In genomic region chr3:161700998-161701397, GRCh38 we compare ENCODE assay signal across 11 cellular contexts.
DNase-seq lines count a peak whose midpoint lies in the region; ATAC-seq, FAIRE-seq and TF ChIP-seq lines count a peak whose summit lies in the region.
"Had no signal": no experiment of that assay in that cellular context is flagged by ENCODE, and none has a peak within 500 bp of the region (broad histone marks: within the 10 kb centered on the region; RNA-seq: fewer than 3 reads in every experiment).

No MANE protein-coding gene starts in this region.

- no peaks in the 10 kb centered on the region for H3K36me3 ChIP-seq in NT2/D1 (ENCODE audit: insufficient read depth, insufficient read length, low read length)
- H3K36me3 ChIP-seq in osteoblast (ENCODE audit: insufficient read depth, low read length), result no peaks in the 10 kb centered on the region

- H3K9me3 ChIP-seq in NT2/D1 (ENCODE audit: insufficient read depth, low read length), result no peaks in the 10 kb centered on the region
- peaks cover 2% of the 10 kb centered on the region for H3K9me3 ChIP-seq in osteoblast (ENCODE audit: low read depth, low read length)

- FAIRE-seq in D721Med (lab: Jason Lieb, UNC), result no peak
- FAIRE-seq: GM12891 had no signal

- DNase-seq in D721Med (ENCODE audit: insufficient read length, low spot score) (no peak), NT2/D1 (ENCODE audit: low read depth, low spot score) (peak; percentile 18), GM13976 (ENCODE audit: low spot score) (no peak), osteoblast (ENCODE audit: insufficient read length, low spot score, missing footprints) (no peak), HuH-7 (ENCODE audit: low spot score) (no peak)
- DNase-seq in effector memory CD8-positive, alpha-beta T cell, result no peak
- DNase-seq: amygdala; stimulated activated CD4-positive, alpha-beta T cell treated with anti-CD3 and anti-CD28 coated beads, Interleukin-2, amount 100 ng/mL, for 48 hours had no signal

- no peaks in the 10 kb centered on the region for H4K20me1 ChIP-seq in osteoblast (ENCODE audit: insufficient read depth, low read length)

- no peaks in the 10 kb centered on the region for H3K36me3 Mint-ChIP-seq in effector memory CD8-positive, alpha-beta T cell (ENCODE audit: insufficient read depth)

- no peak overlapping the region for H3K4me3 Mint-ChIP-seq in effector memory CD8-positive, alpha-beta T cell

- no peaks in the 10 kb centered on the region for H3K27me3 Mint-ChIP-seq in effector memory CD8-positive, alpha-beta T cell

- TF ChIP-seq CTCF in D721Med (IDR thresholded peaks at IDR 0.05; ENCODE audit: insufficient read depth, missing control alignments) (peak; percentile 5), GM13976 (IDR thresholded peaks at IDR 0.05; ENCODE audit: borderline replicate concordance, control extremely low read depth, extremely low read depth, insufficient read depth, missing control alignments) (no peak), osteoblast (IDR thresholded peaks at IDR 0.05; ENCODE audit: extremely low read depth, low read depth, low read length) (no peak)

- H3K4me1 ChIP-seq in NT2/D1 (ENCODE audit: insufficient read depth, insufficient read length) (no peaks in the 10 kb centered on the region), osteoblast (ENCODE audit: insufficient read depth, low read length) (no peaks in the 10 kb centered on the region)

- in situ Hi-C loops in GM13976 (cut with MboI; ENCODE audit: low sequenced_read_pairs, unreplicated experiment), result no loop called here

- ATAC-seq in GM19025 (IDR thresholded peaks at IDR 0.05; ENCODE audit: low read depth, unreplicated experiment), result peak; percentile 72
- peak; percentile 84 for ATAC-seq in HG02981 (IDR thresholded peaks at IDR 0.05; ENCODE audit: unreplicated experiment)
- no peak for ATAC-seq in effector memory CD8-positive, alpha-beta T cell (replicated peaks)

- H3K79me2 ChIP-seq in osteoblast (ENCODE audit: insufficient read depth, low read length), result no peaks in the 10 kb centered on the region

- no peaks in the 10 kb centered on the region for H3K27me3 ChIP-seq in NT2/D1 (ENCODE audit: insufficient read depth, insufficient read length)
- H3K27me3 ChIP-seq in osteoblast (ENCODE audit: insufficient read depth, low read length), result no peaks in the 10 kb centered on the region

- no peak overlapping the region for H2AFZ ChIP-seq in osteoblast (ENCODE audit: low read length)

- no peak overlapping the region for H3K9ac ChIP-seq in NT2/D1 (ENCODE audit: insufficient read length, low read depth)

- H3K9me3 Mint-ChIP-seq in effector memory CD8-positive, alpha-beta T cell, result peaks cover 1 to 19% of the 10 kb centered on the region in 2 donors

- no peak overlapping the region for H3K27ac ChIP-seq in osteoblast (ENCODE audit: low read depth, low read length)

- H3K4me1 Mint-ChIP-seq in effector memory CD8-positive, alpha-beta T cell (ENCODE audit: low read depth in 2 of 2), result no peaks in the 10 kb centered on the region

- no peak overlapping the region for H3K4me2 ChIP-seq in osteoblast (ENCODE audit: insufficient read depth, low read length)

- no peak overlapping the region for H3K27ac Mint-ChIP-seq in effector memory CD8-positive, alpha-beta T cell

- no peak overlapping the region for H3K4me3 ChIP-seq in NT2/D1 (ENCODE audit: insufficient read length, low read depth)
- H3K4me3 ChIP-seq in osteoblast (ENCODE audit: insufficient read depth, low read length), result no peak overlapping the region
